In the genomic region with DNA sequence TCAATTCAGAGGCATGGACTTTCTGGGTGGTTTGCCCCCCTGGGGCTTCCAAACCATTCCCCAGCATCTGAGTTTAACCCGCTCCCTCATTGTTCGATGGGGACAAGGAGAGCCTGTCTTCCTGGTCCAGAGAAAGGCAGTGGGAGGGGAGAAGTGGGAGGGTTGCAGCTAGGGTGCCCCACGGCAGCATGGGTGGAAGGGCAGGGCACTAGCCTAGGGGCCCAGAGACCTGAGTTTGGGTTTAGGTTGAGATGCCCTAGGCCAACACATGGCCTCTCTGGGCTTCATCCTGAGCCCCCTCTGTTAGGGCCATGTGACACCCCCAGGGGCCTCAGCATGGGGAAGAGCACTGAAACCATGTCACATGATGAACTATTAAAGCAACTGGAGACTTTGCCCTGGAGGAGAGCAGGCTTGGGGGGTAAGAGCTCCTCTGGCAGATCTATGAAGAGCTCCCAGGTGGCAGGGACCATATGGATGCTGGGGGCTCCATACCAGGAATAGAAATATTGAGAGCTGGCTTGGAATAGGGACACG, we compare ENCODE assay signal across 19 cellular contexts. TPM values are rescaled to one million over a fixed set of nuclear protein-coding genes. Genes with fewer than 3 reads are reported as not detected.
DNase-seq lines count a peak whose midpoint lies in the region; TF ChIP-seq lines count a peak whose summit lies in the region.
"Had no signal": no experiment of that assay in that cellular context is flagged by ENCODE, and none has a peak within 500 bp of the region (broad histone marks: within the 10 kb centered on the region; RNA-seq: fewer than 3 reads in every experiment).

No MANE protein-coding gene starts in this region.

- CTCF ChIA-PET in HEK293 (lab: Yijun Ruan, JAX): interaction anchor here (1.4 kb wide), 1 partner anchor 12 kb away, joined by 6 read pairs; no protein-coding TSS in a partner anchor

- intact Hi-C loops in activated T-helper 1 cell treated with anti-CD3 and anti-CD28 coated beads, Interleukin-12 subunit alpha, Interleukin-12 subunit beta, Interleukin-2, Interleukin-4 antibody, amounts not matched to agents 30 ng/mL and 10 ng/mL and 1 ng/mL, durations not matched to agents 14 hours and 24 hours and 36 hours (cut with micrococcal nuclease): no loop called here

- H3K36me3 ChIP-seq in HEK293 (ENCODE audit: control insufficient read depth in 2 of 2, insufficient read depth in 1 of 2, low read length in 2 of 2) (no peaks in the 10 kb centered on the region), tibial nerve (no peaks in the 10 kb centered on the region)
- H3K36me3 ChIP-seq: MG63 had no signal

- POLR2A ChIA-PET in HEK293 (lab: Yijun Ruan, JAX): no interaction called here

- H3K4me1 ChIP-seq in HEK293 (ENCODE audit: control insufficient read depth, insufficient read depth, low read length): no peaks in the 10 kb centered on the region
- no peaks in the 10 kb centered on the region for H3K4me1 ChIP-seq in tibial nerve

- H3K9me3 ChIP-seq in HEK293 (ENCODE audit: control insufficient read depth, insufficient read depth, low read depth, low read length) (no peaks in the 10 kb centered on the region), tibial nerve (peaks cover 0 to 4% (median 0%) of the 10 kb centered on the region in 4 donors)
- H3K9me3 ChIP-seq: MG63 had no signal

- TF ChIP-seq EP300 in tibial nerve (IDR thresholded peaks at IDR 0.05): no peak

- H3K27ac ChIP-seq in HEK293 (ENCODE audit: extremely low read depth, low read depth, low read length): no peak overlapping the region
- no peak overlapping the region for H3K27ac ChIP-seq in tibial nerve
- H3K27ac ChIP-seq: 22Rv1 had no signal

- TF ChIP-seq CTCF in HEK293 (tag by site-specific recombination; IDR thresholded peaks at IDR 0.05) (no peak), glutamatergic neuron (IDR thresholded peaks at IDR 0.05; ENCODE audit: partially characterized antibody, unreplicated experiment) (no peak), tibial nerve (IDR thresholded peaks at IDR 0.05) (no peak)

- no peak overlapping the region for H3K4me3 Mint-ChIP-seq in activated T-helper 1 cell treated with anti-CD3 and anti-CD28 coated beads, Interleukin-12 subunit alpha, Interleukin-12 subunit beta, Interleukin-2, Interleukin-4 antibody, amounts not matched to agents 30 ng/mL and 10 ng/mL and 1 ng/mL, durations not matched to agents 14 hours and 24 hours and 36 hours
- H3K4me3 Mint-ChIP-seq in glutamatergic neuron (ENCODE audit: unreplicated experiment): peak overlapping the region; percentile 54
- H3K4me3 Mint-ChIP-seq: B cell, IgD-negative memory B cell had no signal

- no peaks in the 10 kb centered on the region for H3K27me3 Mint-ChIP-seq in activated T-helper 1 cell treated with anti-CD3 and anti-CD28 coated beads, Interleukin-12 subunit alpha, Interleukin-12 subunit beta, Interleukin-2, Interleukin-4 antibody, amounts not matched to agents 30 ng/mL and 10 ng/mL and 1 ng/mL, durations not matched to agents 14 hours and 24 hours and 36 hours (ENCODE audit: insufficient read depth)
- peaks cover 9% of the 10 kb centered on the region for H3K27me3 Mint-ChIP-seq in glutamatergic neuron (ENCODE audit: unreplicated experiment)
- H3K27me3 Mint-ChIP-seq: B cell; CD4-positive, CD25-positive, alpha-beta regulatory T cell; IgD-negative memory B cell had no signal

- H3K4me1 Mint-ChIP-seq in activated T-helper 1 cell treated with anti-CD3 and anti-CD28 coated beads, Interleukin-12 subunit alpha, Interleukin-12 subunit beta, Interleukin-2, Interleukin-4 antibody, amounts not matched to agents 30 ng/mL and 10 ng/mL and 1 ng/mL, durations not matched to agents 14 hours and 24 hours and 36 hours (ENCODE audit: low read depth): peaks cover 77% of the 10 kb centered on the region
- H3K4me1 Mint-ChIP-seq in glutamatergic neuron (ENCODE audit: low read depth, unreplicated experiment): peaks cover 19% of the 10 kb centered on the region

- no peaks in the 10 kb centered on the region for H3K9me3 Mint-ChIP-seq in activated T-helper 1 cell treated with anti-CD3 and anti-CD28 coated beads, Interleukin-12 subunit alpha, Interleukin-12 subunit beta, Interleukin-2, Interleukin-4 antibody, amounts not matched to agents 30 ng/mL and 10 ng/mL and 1 ng/mL, durations not matched to agents 14 hours and 24 hours and 36 hours
- peaks cover 8% of the 10 kb centered on the region for H3K9me3 Mint-ChIP-seq in glutamatergic neuron (ENCODE audit: unreplicated experiment)
- H3K9me3 Mint-ChIP-seq: CD4-positive, CD25-positive, alpha-beta regulatory T cell; IgD-negative memory B cell had no signal

- 56 to 83% methylated on average over 4 of the region's 4 CpGs for WGBS in tibial nerve, 2 donors

- H3K27ac Mint-ChIP-seq in activated T-helper 1 cell treated with anti-CD3 and anti-CD28 coated beads, Interleukin-12 subunit alpha, Interleukin-12 subunit beta, Interleukin-2, Interleukin-4 antibody, amounts not matched to agents 30 ng/mL and 10 ng/mL and 1 ng/mL, durations not matched to agents 14 hours and 24 hours and 36 hours: peak overlapping the region; percentile 59
- no peak overlapping the region for H3K27ac Mint-ChIP-seq in glutamatergic neuron (ENCODE audit: unreplicated experiment)
- H3K27ac Mint-ChIP-seq: B cell had no signal

- peak; percentile 39 for DNase-seq in DMS53 (lab: John Stamatoyannopoulos, UW)
- no peak for DNase-seq in DMS53 treated with DMSO at 0.1 percent for 48 hours (lab: John Stamatoyannopoulos, UW; ENCODE audit: unreplicated experiment)
- no peak for DNase-seq in activated T-helper 1 cell treated with anti-CD3 and anti-CD28 coated beads, Interleukin-12 subunit alpha, Interleukin-12 subunit beta, Interleukin-2, Interleukin-4 antibody, amounts not matched to agents 30 ng/mL and 10 ng/mL and 1 ng/mL, durations not matched to agents 14 hours and 24 hours and 36 hours (ENCODE audit: low spot score)
- DNase-seq in glutamatergic neuron: no peak
- DNase-seq in Ammon's horn (ENCODE audit: low spot score): no peak
- DNase-seq in tibial nerve (ENCODE audit: low spot score in 2 of 2): no peak
- DNase-seq in cerebellar cortex (ENCODE audit: low spot score): no peak
- DNase-seq: CD4-positive, CD25-positive, alpha-beta regulatory T cell; GOT3; Kasumi-1; MG63; NCI-H1694; NCI-H2081 treated with DMSO at 0.1 percent for 48 hours; NCI-H82; OCI-M1 had no signal

- peaks cover 0 to 17% of the 10 kb centered on the region in 2 donors for H3K27me3 ChIP-seq in tibial nerve
- H3K27me3 ChIP-seq: MG63 had no signal

- TF ChIP-seq POLR2A in tibial nerve (IDR thresholded peaks at IDR 0.05): no peak

- H3K4me3 ChIP-seq in HEK293 (ENCODE audit: low read depth, low read length) (no peak overlapping the region), tibial nerve (no peak overlapping the region)
- H3K4me3 ChIP-seq: MG63 had no signal

- peaks cover 52% of the 10 kb centered on the region for H3K36me3 Mint-ChIP-seq in activated T-helper 1 cell treated with anti-CD3 and anti-CD28 coated beads, Interleukin-12 subunit alpha, Interleukin-12 subunit beta, Interleukin-2, Interleukin-4 antibody, amounts not matched to agents 30 ng/mL and 10 ng/mL and 1 ng/mL, durations not matched to agents 14 hours and 24 hours and 36 hours (ENCODE audit: low read depth)
- no peaks in the 10 kb centered on the region for H3K36me3 Mint-ChIP-seq in glutamatergic neuron (ENCODE audit: unreplicated experiment)
- H3K36me3 Mint-ChIP-seq: IgD-negative memory B cell had no signal

TF ChIP-seq in HEK293, 187 proteins besides CTCF, POLR2A, EP300 and RAD21 (continues in another document):
- no peak for TF ChIP-seq ZNF521 (tag by site-specific recombination; IDR thresholded peaks at IDR 0.05)
- TF ChIP-seq ZBTB48 (tag by site-specific recombination; IDR thresholded peaks at IDR 0.05): no peak
- TF ChIP-seq, protein P1, sequence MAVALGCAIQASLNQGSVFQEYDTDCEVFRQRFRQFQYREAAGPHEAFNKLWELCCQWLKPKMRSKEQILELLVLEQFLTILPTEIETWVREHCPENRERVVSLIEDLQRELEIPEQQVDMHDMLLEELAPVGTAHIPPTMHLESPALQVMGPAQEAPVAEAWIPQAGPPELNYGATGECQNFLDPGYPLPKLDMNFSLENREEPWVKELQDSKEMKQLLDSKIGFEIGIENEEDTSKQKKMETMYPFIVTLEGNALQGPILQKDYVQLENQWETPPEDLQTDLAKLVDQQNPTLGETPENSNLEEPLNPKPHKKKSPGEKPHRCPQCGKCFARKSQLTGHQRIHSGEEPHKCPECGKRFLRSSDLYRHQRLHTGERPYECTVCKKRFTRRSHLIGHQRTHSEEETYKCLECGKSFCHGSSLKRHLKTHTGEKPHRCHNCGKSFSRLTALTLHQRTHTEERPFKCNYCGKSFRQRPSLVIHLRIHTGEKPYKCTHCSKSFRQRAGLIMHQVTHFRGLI (tag by site-specific recombination; IDR thresholded peaks at IDR 0.05): no peak
- TF ChIP-seq, protein P2, sequence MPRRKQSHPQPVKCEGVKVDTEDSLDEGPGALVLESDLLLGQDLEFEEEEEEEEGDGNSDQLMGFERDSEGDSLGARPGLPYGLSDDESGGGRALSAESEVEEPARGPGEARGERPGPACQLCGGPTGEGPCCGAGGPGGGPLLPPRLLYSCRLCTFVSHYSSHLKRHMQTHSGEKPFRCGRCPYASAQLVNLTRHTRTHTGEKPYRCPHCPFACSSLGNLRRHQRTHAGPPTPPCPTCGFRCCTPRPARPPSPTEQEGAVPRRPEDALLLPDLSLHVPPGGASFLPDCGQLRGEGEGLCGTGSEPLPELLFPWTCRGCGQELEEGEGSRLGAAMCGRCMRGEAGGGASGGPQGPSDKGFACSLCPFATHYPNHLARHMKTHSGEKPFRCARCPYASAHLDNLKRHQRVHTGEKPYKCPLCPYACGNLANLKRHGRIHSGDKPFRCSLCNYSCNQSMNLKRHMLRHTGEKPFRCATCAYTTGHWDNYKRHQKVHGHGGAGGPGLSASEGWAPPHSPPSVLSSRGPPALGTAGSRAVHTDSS (tag by site-specific recombination; IDR thresholded peaks at IDR 0.05): no peak
- 0 out of 2 replicates have a peak, but pooled peaks have one; percentile 22 for TF ChIP-seq GLIS2 (tag by site-specific recombination; IDR thresholded peaks at IDR 0.05)
- peak; percentile 51; the same call in 1 of the 2 replicates for TF ChIP-seq EGR2 (tag by site-specific recombination; IDR thresholded peaks at IDR 0.05; ENCODE audit: low read depth)
- TF ChIP-seq ZFHX2 (tag by site-specific recombination; conservative IDR thresholded peaks at IDR 0.05): peak; percentile 46
- no peak for TF ChIP-seq ZNF239 (tag by site-specific recombination; IDR thresholded peaks at IDR 0.05)
- no peak for TF ChIP-seq MYNN (tag by site-specific recombination; IDR thresholded peaks at IDR 0.05; ENCODE audit: borderline replicate concordance)
- TF ChIP-seq ZBTB1 (tag by site-specific recombination; IDR thresholded peaks at IDR 0.05): no peak
- no peak for TF ChIP-seq ZNF324 (tag by site-specific recombination; IDR thresholded peaks at IDR 0.05)
- TF ChIP-seq HOXC10 (CRISPR knock-in tag; IDR thresholded peaks at IDR 0.05): no peak

RNA-seq across cellular contexts. Expression of a gene that starts 9.6 kb away (rescaled TPM):
- 133 and 140 TPM in 2 replicates for total RNA-seq in activated T-helper 1 cell treated with anti-CD3 and anti-CD28 coated beads, Interleukin-12 subunit alpha, Interleukin-12 subunit beta, Interleukin-2, Interleukin-4 antibody, amounts not matched to agents 30 ng/mL and 10 ng/mL and 1 ng/mL, durations not matched to agents 14 hours and 24 hours and 36 hours
- total RNA-seq in glutamatergic neuron (ENCODE audit: unreplicated experiment) (0.15 TPM), tibial nerve (1 to 10 TPM in 3 of 4 donors, under 1 TPM in 1; 0.22 to 3.3 (median 1.2) TPM)

Comparison
In these comparisons a context has a peak if more than half of its experiments do, and no peak if none do; other contexts are left out.
1. RNA of a gene that starts 9.6 kb away (total RNA-seq): 133 to 140 TPM in activated T-helper 1 cell treated with anti-CD3 and anti-CD28 coated beads, Interleukin-12 subunit alpha, Interleukin-12 subunit beta, Interleukin-2, Interleukin-4 antibody, amounts not matched to agents 30 ng/mL and 10 ng/mL and 1 ng/mL, durations not matched to agents 14 hours and 24 hours and 36 hours; 0.22 to 3.3 TPM in tibial nerve and 0.15 TPM in glutamatergic neuron (single experiment); every median in the first group is over 10 times any median in the second.